In the genomic region with DNA sequence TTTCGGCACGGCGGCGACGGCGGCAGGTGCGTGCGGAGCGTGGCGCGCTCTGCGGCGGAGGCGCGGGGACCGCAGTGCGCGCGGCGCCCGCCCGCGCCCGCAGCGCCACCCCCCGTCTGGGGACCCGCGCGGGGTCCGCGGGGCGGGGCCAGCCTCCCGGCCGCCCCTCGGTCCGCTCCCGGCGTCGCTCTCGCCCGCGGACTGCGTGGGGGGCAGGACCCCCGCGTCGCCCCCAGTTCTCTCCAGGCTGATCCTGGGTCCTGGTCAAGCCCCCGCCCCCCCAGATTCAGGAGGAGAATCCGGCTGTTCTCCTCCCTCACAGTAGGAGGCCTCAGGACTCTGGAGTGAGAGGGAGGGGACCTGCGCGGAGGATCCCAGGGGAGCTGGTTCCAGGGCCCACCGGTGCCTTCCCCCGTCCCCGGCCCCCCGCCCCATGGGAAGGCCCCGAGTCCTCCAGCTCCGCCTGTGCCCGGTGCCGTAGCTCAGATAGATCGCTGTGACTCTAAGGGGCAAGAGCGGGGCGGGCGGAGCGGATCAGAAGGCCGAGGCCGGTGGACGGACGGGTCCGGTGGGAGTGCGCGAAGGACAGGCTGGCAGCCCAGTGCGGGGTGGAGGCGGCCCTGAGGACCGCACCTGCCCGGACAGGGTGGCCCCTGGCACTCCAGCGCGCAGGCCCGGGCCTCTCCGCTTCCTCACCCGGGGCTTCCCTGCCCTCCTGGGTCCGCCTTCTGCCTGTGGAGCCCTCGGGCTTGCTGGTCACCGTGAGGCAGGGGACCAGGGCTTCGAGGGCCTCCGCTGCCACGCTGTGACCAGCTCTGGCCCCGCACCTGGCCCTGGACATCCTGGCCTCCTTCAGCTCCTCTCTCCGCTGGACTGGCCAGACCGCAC, we compare ENCODE assay signal across 8 cellular contexts. TPM values are rescaled to one million over a fixed set of nuclear protein-coding genes. Genes with fewer than 3 reads are reported as not detected.
DNase-seq lines count a peak whose midpoint lies in the region; ATAC-seq, FAIRE-seq and TF ChIP-seq lines count a peak whose summit lies in the region.

A gene with protein sequence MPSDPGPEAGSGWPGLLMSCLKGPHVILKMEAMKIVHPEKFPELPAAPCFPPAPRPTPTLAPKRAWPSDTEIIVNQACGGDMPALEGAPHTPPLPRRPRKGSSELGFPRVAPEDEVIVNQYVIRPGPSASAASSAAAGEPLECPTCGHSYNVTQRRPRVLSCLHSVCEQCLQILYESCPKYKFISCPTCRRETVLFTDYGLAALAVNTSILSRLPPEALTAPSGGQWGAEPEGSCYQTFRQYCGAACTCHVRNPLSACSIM (minus strand): TSS at position 51 of the 888 bp plus-strand sequence. CDS start 1,028 bp downstream, outside the sequence.

- peak within 1 kb of the TSS; percentile 69 for H3K27ac Mint-ChIP-seq in Calu3 (ENCODE audit: unreplicated experiment)
- H3K27ac Mint-ChIP-seq in progenitor cell of endocrine pancreas, result peak within 1 kb of the TSS; percentile 96

- no peaks in the 10 kb centered on the region for H3K27me3 Mint-ChIP-seq in Calu3 (ENCODE audit: unreplicated experiment)
- H3K27me3 Mint-ChIP-seq in progenitor cell of endocrine pancreas, result no peaks in the 10 kb centered on the region

- TF ChIP-seq CTCF in Calu3 (IDR thresholded peaks at IDR 0.05; ENCODE audit: unreplicated experiment), result no peak
- no peak for TF ChIP-seq CTCF in WERI-Rb-1 (IDR thresholded peaks at IDR 0.05; ENCODE audit: low read depth, low read length)
- no peak for TF ChIP-seq CTCF in foreskin fibroblast (IDR thresholded peaks at IDR 0.05; ENCODE audit: low read depth, low read length)
- peak; percentile 19 for TF ChIP-seq CTCF in progenitor cell of endocrine pancreas (IDR thresholded peaks at IDR 0.05; ENCODE audit: unreplicated experiment)

- no peak for FAIRE-seq in urothelium cell line (lab: Jason Lieb, UNC)

- DNase-seq in Calu3, result no peak
- peak; percentile 23 for DNase-seq in WERI-Rb-1
- peak in 1 of 2 donors; percentile 47 for DNase-seq in foreskin fibroblast
- DNase-seq in progenitor cell of endocrine pancreas (ENCODE audit: low spot score, unreplicated experiment), result peak; percentile 50
- no peak for DNase-seq in urothelium cell line (ENCODE audit: low spot score)
- DNase-seq in MV-4-11 (lab: John Stamatoyannopoulos, UW), result no peak

- BruUV-seq in Calu3 (replicated peaks; lab: Mats Ljungman, UMichigan), result no TSS peak

- ATAC-seq in HG02588 (IDR thresholded peaks at IDR 0.05; ENCODE audit: unreplicated experiment) (peak; percentile 8), HG03571 (IDR thresholded peaks at IDR 0.05; ENCODE audit: unreplicated experiment) (no peak)

- no peaks in the 10 kb centered on the region for H3K27me3 ChIP-seq in WERI-Rb-1 (ENCODE audit: insufficient read depth, low read depth, severe bottlenecking)

- CTCF ChIA-PET in Calu3 (lab: Charles Lee), result interaction anchor here (0.5 to 1.4 kb wide), 7 partner anchors 8 to 60 kb away, joined by 3 to 5 read pairs (median 3); a partner anchor contains a TSS

- peak within 1 kb of the TSS; percentile 28; the same call in 1 of the 2 replicates for H3K27ac ChIP-seq in WERI-Rb-1

- H3K4me1 Mint-ChIP-seq in Calu3 (ENCODE audit: low read depth, unreplicated experiment) (peaks cover 13% of the 10 kb centered on the region), progenitor cell of endocrine pancreas (ENCODE audit: low read depth) (peaks cover 10% of the 10 kb centered on the region)

- H3K36me3 ChIP-seq in WERI-Rb-1, result no peaks in the 10 kb centered on the region

- intact Hi-C loops in Calu3 (cut with micrococcal nuclease; ENCODE audit: unreplicated experiment), result no loop called here

- H3K9me3 Mint-ChIP-seq in Calu3 (ENCODE audit: low read depth, unreplicated experiment) (no peaks in the 10 kb centered on the region), progenitor cell of endocrine pancreas (ENCODE audit: low read depth) (no peaks in the 10 kb centered on the region)

- H3K9me3 ChIP-seq in WERI-Rb-1 (ENCODE audit: severe bottlenecking), result no peaks in the 10 kb centered on the region

- H3K4me3 Mint-ChIP-seq in Calu3 (ENCODE audit: low read depth, unreplicated experiment), result peak within 1 kb of the TSS; percentile 70
- peak within 1 kb of the TSS; percentile 78 for H3K4me3 Mint-ChIP-seq in progenitor cell of endocrine pancreas (ENCODE audit: low read depth)

- H3K4me3 ChIP-seq in WERI-Rb-1 (ENCODE audit: low read depth, low read length) (peak within 1 kb of the TSS; percentile 49), foreskin fibroblast (ENCODE audit: low read depth in 1 of 2, low read length in 2 of 2) (peak within 1 kb of the TSS; percentile 33 to 54)

- H3K36me3 Mint-ChIP-seq in Calu3 (ENCODE audit: insufficient read depth, unreplicated experiment) (peaks cover 51% of the 10 kb centered on the region), progenitor cell of endocrine pancreas (ENCODE audit: insufficient read depth) (peaks cover 1% of the 10 kb centered on the region)

RNA-seq across cellular contexts. Expression of the gene that starts here (rescaled TPM):
- total RNA-seq in Calu3 (2022), result 10.1 and 14.2 TPM in 2 replicates
- total RNA-seq in progenitor cell of endocrine pancreas, result 24.0 and 25.7 TPM in 2 replicates

Comparison
In these comparisons a context has a peak if more than half of its experiments do, and no peak if none do; other contexts are left out.
1. DNase-seq: peak in WERI-Rb-1 (single experiment) and progenitor cell of endocrine pancreas (single experiment); none in Calu3 (single experiment), urothelium cell line (single experiment) and MV-4-11 (single experiment).